19 cellular contexts compared by ENCODE assay signal in the genomic region with DNA sequence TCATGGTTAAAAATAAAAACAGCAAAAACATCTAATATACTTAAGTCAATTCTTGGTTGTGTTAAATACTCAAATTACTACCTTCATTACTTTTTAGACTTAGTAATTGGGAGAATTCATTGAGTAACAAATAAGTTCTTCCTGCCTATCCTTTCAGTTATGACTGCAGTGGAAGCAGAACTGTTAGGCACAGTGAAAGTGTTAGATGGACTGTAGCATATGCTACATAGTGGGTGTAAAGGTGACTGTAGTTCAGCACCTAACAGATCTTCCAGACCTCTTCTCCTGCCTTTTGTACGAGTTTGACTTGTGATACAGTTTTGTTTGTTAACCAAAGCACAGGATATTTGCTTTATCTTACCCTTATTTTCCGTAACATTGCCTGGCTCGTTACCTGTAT.
"Had no signal": no experiment of that assay in that cellular context is flagged by ENCODE, and none has a peak within 500 bp of the region (broad histone marks: within the 10 kb centered on the region; RNA-seq: fewer than 3 reads in every experiment).

No MANE protein-coding gene starts in this region.

- H3K4me1 ChIP-seq: colonic mucosa, esophagus muscularis mucosa, gastrocnemius medialis, tibial artery, upper lobe of left lung, uterus had no signal

- H3K36me3 ChIP-seq: colonic mucosa, gastrocnemius medialis, ovary, tibial artery, upper lobe of left lung, uterus had no signal

- H3K4me1 Mint-ChIP-seq: natural killer cell, neural crest cell had no signal

- H3K9me3 Mint-ChIP-seq: natural killer cell, neural crest cell had no signal

- H3K27me3 ChIP-seq: colonic mucosa, esophagus muscularis mucosa, gastrocnemius medialis, ovary, tibial artery, upper lobe of left lung, uterus had no signal

- H3K4me3 Mint-ChIP-seq: natural killer cell, neural crest cell had no signal

- H3K36me3 Mint-ChIP-seq: natural killer cell had no signal

- H3K4me3 ChIP-seq: colonic mucosa, esophagus muscularis mucosa, gastrocnemius medialis, ovary, tibial artery, upper lobe of left lung, uterus had no signal

- ATAC-seq: gastrocnemius medialis, left lobe of liver, natural killer cell, right cardiac atrium had no signal

- H3K27ac Mint-ChIP-seq: natural killer cell had no signal

- H3K9me3 ChIP-seq: colonic mucosa, esophagus muscularis mucosa, gastrocnemius medialis, ovary, tibial artery, upper lobe of left lung, uterus had no signal

- H3K27ac ChIP-seq: colonic mucosa, epithelial cell of prostate, esophagus muscularis mucosa, gastrocnemius medialis, ovary, tibial artery, upper lobe of left lung, uterus had no signal

- DNase-seq: colonic mucosa; effector CD4-positive, alpha-beta T cell; gastrocnemius medialis; islet precursor cell; mammary epithelial cell; natural killer cell; ovary; right cardiac atrium; small intestine; stimulated activated CD4-positive, alpha-beta T cell treated with anti-CD3 and anti-CD28 coated beads, Interleukin-12 subunit alpha, Interleukin-12 subunit beta, amount 100 ng/mL, for 4 hours; stimulated activated CD4-positive, alpha-beta T cell treated with anti-CD3 and anti-CD28 coated beads, Interleukin-2, amount 100 ng/mL, for 48 hours; stimulated activated naive CD4-positive, alpha-beta T cell treated with Interleukin-2 at 50 U/mL for 16 hours; tibial artery; upper lobe of left lung; uterus had no signal
